In the genomic region with DNA sequence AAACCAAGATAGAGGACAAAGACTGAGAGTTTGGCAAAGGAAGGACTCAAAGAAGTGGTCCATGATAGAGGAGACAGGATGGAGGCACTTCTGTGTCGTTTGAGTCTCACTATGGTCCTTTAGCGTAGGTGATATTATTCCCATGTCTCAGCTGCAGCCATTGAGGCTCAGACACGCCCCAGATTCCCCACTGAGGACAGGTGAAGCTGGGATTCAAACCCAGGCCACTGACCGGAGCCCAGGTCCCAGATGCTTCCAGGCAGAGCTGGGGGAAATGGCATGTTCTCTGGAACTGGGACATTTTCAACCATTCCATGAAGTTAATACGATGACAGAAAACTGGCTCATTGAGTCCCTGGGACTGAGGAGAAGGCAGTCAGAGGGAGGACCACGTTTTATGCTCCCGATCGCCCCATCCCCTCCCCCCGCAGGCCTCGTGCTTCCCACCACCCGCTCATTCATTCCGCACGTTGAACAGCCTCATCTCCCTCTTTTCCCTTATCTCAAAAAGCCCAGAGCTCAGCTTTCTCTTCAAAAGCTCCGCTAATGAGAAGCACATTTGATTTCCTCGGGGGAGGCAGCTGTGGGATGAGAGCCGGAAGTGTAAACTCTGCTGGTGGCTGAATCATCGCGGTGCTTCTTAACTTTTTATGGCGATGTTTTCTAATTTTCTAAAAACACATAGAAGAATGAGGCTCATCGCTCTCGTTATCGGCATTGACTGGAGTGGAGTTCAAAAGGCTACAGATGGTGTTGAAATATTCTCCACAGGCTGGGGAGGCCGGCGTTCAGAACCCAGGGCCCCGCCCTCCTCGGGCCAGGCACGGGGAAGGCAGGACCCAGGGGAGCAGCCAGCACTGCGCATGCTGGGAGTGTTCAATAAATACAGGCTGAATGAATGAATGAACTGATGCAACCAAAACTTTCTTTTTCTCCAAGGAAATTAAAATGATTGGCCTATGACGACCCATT, we compare ENCODE assay signal across 8 cellular contexts.
DNase-seq lines count a peak whose midpoint lies in the region; ATAC-seq, FAIRE-seq and TF ChIP-seq lines count a peak whose summit lies in the region.

No MANE protein-coding gene starts in this region.

- DNase-seq in GM12892 (ENCODE audit: insufficient read length) (no peak), RWPE2 (ENCODE audit: low spot score) (no peak), astrocyte of the hippocampus (ENCODE audit: low read depth, low spot score) (peak; percentile 57), kidney (peak; percentile 92), NCI-H2081 treated with DMSO at 0.1 percent for 48 hours (lab: John Stamatoyannopoulos, UW) (no peak), activated gamma-delta T cell (lab: John Stamatoyannopoulos, UW) (no peak)
- peak; percentile 16 to 31 for DNase-seq in stimulated activated CD4-positive, alpha-beta T cell treated with anti-CD3 and anti-CD28 coated beads, Interleukin-15, amount 100 ng/mL, for 48 hours (ENCODE audit: low read depth in 2 of 2)

- FAIRE-seq in GM12892 (lab: Jason Lieb, UNC) (peak; percentile 73), kidney (lab: Jason Lieb, UNC) (no peak)

- H3K4me1 ChIP-seq in RWPE2 (ENCODE audit: insufficient read depth, poor library complexity, severe bottlenecking) = peaks cover 7% of the 10 kb centered on the region
- no peaks in the 10 kb centered on the region for H3K4me1 ChIP-seq in kidney (ENCODE audit: control insufficient read depth in 1 of 2, insufficient read depth in 1 of 2, low read depth in 1 of 2, low read length in 2 of 2)

- peak; percentile 65 for ATAC-seq in HG03175 (IDR thresholded peaks at IDR 0.05; ENCODE audit: unreplicated experiment)
- ATAC-seq in RWPE2 (ENCODE audit: low read depth) = peak; percentile 40; the same call in 2 of the 3 replicates

- intact Hi-C loops in kidney (cut with DNase I) = no loop called here

- H3K36me3 ChIP-seq in RWPE2 (ENCODE audit: low read depth) = no peaks in the 10 kb centered on the region
- no peaks in the 10 kb centered on the region for H3K36me3 ChIP-seq in kidney (ENCODE audit: control insufficient read depth in 1 of 2, insufficient read depth in 2 of 2, low read length in 2 of 2)

- H3K27ac ChIP-seq in RWPE2 (ENCODE audit: poor library complexity, severe bottlenecking) (no peak overlapping the region), kidney (ENCODE audit: low read depth in 2 of 2, low read length in 2 of 2) (no peak overlapping the region)

- H3K9ac ChIP-seq in kidney (ENCODE audit: low read length in 2 of 2) = no peak overlapping the region

- no peaks in the 10 kb centered on the region for H3K27me3 ChIP-seq in RWPE2 (ENCODE audit: insufficient read depth, poor library complexity, severe bottlenecking)

- H3K9me3 ChIP-seq in RWPE2 (ENCODE audit: severe bottlenecking) = no peaks in the 10 kb centered on the region
- no peaks in the 10 kb centered on the region for H3K9me3 ChIP-seq in kidney (ENCODE audit: control insufficient read depth in 1 of 2, low read length in 2 of 2)

- no peak for TF ChIP-seq CTCF in RWPE2 (IDR thresholded peaks at IDR 0.05; ENCODE audit: poor library complexity, severe bottlenecking)
- no peak for TF ChIP-seq CTCF in kidney (IDR thresholded peaks at IDR 0.05; ENCODE audit: borderline replicate concordance, extremely low read depth, insufficient read depth)

- H3K4me3 ChIP-seq in RWPE2 (ENCODE audit: severe bottlenecking) = no peak overlapping the region
- H3K4me3 ChIP-seq in kidney (ENCODE audit: low read length in 2 of 2) = peak overlapping the region; percentile 36 to 47

- TF ChIP-seq POLR2A in GM12892 (IDR thresholded peaks at IDR 0.05; ENCODE audit: low read depth, low read length) = no peak

Comparison
In these comparisons a context has a peak if more than half of its experiments do, and no peak if none do; other contexts are left out.
1. DNase-seq: peak in astrocyte of the hippocampus (single experiment), kidney (single experiment) and stimulated activated CD4-positive, alpha-beta T cell treated with anti-CD3 and anti-CD28 coated beads, Interleukin-15, amount 100 ng/mL, for 48 hours (2 of 2); none in GM12892 (single experiment), RWPE2 (single experiment), NCI-H2081 treated with DMSO at 0.1 percent for 48 hours (single experiment) and activated gamma-delta T cell (single experiment).